Comparison of ENCODE assay signal across 23 cellular contexts in the genomic region with DNA sequence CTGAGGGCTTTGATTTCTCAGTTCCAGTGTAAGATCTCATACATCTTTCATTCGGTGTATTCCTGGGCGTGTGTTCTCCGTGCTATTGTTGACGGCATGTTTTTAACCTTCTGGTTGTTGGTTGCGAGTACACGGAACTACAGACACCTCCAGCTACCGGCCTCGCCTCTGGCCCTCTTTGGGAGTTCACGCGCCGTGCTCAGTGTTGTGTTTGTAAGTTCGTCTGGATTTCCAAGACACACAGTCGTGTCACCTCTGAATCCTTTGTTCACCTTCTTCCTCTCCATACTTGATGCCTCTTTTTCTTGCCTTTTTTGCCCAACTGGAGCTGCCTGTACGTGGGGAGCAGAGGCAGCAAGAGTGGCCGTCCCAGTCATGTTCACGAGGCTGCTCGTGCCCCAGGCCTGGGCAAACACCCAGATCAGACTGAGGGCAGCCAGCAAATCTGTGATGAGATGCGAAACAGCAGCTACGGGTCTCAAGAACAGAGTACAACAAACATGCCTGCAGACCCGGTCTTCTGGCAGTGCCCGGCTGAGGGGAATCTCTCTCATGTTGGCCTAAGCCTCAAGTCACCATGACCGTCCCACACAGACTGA.
"Had no signal": no experiment of that assay in that cellular context is flagged by ENCODE, and none has a peak within 500 bp of the region (broad histone marks: within the 10 kb centered on the region; RNA-seq: fewer than 3 reads in every experiment).

No MANE protein-coding gene starts in this region.

- H3K27me3 ChIP-seq: Peyer's patch had no signal

- H3K27me3 Mint-ChIP-seq: activated CD4-positive, alpha-beta memory T cell treated with anti-CD3 and anti-CD28 coated beads, Interleukin-2, amount 10 ng/mL, durations not matched to agents 7 days and 5 days; activated naive CD4-positive, alpha-beta T cell treated with anti-CD3 and anti-CD28 coated beads, Interleukin-2, amount 50 U/mL, for 24 hours had no signal

- ATAC-seq: activated CD4-positive, alpha-beta T cell treated with anti-CD3 and anti-CD28 coated beads for 36 hours; activated T-cell treated with anti-CD3 and anti-CD28 coated beads, Interleukin-2, amount 50 U/mL, for 72 hours; T-cell had no signal

- H3K9me3 ChIP-seq: Peyer's patch had no signal

- H3K4me1 Mint-ChIP-seq: activated CD4-positive, alpha-beta memory T cell treated with anti-CD3 and anti-CD28 coated beads, Interleukin-2, amount 10 ng/mL, durations not matched to agents 7 days and 5 days; activated CD4-positive, alpha-beta T cell treated with anti-CD3 and anti-CD28 coated beads for 36 hours; activated naive CD4-positive, alpha-beta T cell treated with anti-CD3 and anti-CD28 coated beads, Interleukin-2, amount 50 U/mL, for 24 hours; T-cell had no signal

- DNase-seq: activated CD4-positive, alpha-beta memory T cell treated with anti-CD3 and anti-CD28 coated beads, Interleukin-2, amount 10 ng/mL, durations not matched to agents 7 days and 5 days; activated CD4-positive, alpha-beta T cell treated with anti-CD3 and anti-CD28 coated beads for 36 hours; activated CD4-positive, alpha-beta T cell treated with anti-CD3 and anti-CD28 coated beads, Interleukin-2, amount 50 U/mL, for 1 hour; activated CD4-positive, CD25-positive, alpha-beta regulatory T cell; activated naive CD4-positive, alpha-beta T cell; activated T-cell treated with anti-CD3 and anti-CD28 coated beads for 4 hours; activated T-cell treated with anti-CD3 and anti-CD28 coated beads, Interleukin-2, amount 50 U/mL, for 72 hours; aorta; IMR-90; Kasumi-1; KBM-7; NCI-H1048; NCI-H146; NCI-H187 treated with DMSO at 0.1 percent for 48 hours; NCI-H2081 treated with DMSO at 0.1 percent for 48 hours; NCI-H446; NCI-H524; Peyer's patch; T-cell had no signal

- H3K27ac ChIP-seq: Peyer's patch, SK-N-MC, VCaP had no signal

- H3K4me3 ChIP-seq: Peyer's patch, SK-N-MC had no signal

- H3K27ac Mint-ChIP-seq: activated CD4-positive, alpha-beta memory T cell treated with anti-CD3 and anti-CD28 coated beads, Interleukin-2, amount 10 ng/mL, durations not matched to agents 7 days and 5 days; activated CD4-positive, alpha-beta T cell treated with anti-CD3 and anti-CD28 coated beads for 36 hours; activated naive CD4-positive, alpha-beta T cell treated with anti-CD3 and anti-CD28 coated beads, Interleukin-2, amount 50 U/mL, for 24 hours; activated T-cell treated with anti-CD3 and anti-CD28 coated beads, Interleukin-2, amount 50 U/mL, for 72 hours; activated T-helper 2 cell treated with anti-CD3 and anti-CD28 coated beads, Interferon-gamma antibody, Interleukin-2, Interleukin-4, amounts not matched to agents 10 μg/mL and 5 μg/mL and 100 μg/mL, durations not matched to agents 14 hours and 24 hours and 36 hours; T-cell had no signal

- H3K4me3 Mint-ChIP-seq: activated CD4-positive, alpha-beta memory T cell treated with anti-CD3 and anti-CD28 coated beads, Interleukin-2, amount 10 ng/mL, durations not matched to agents 7 days and 5 days; activated CD4-positive, alpha-beta T cell treated with anti-CD3 and anti-CD28 coated beads for 36 hours; activated naive CD4-positive, alpha-beta T cell treated with anti-CD3 and anti-CD28 coated beads, Interleukin-2, amount 50 U/mL, for 24 hours; activated T-cell treated with anti-CD3 and anti-CD28 coated beads, Interleukin-2, amount 50 U/mL, for 72 hours; T-cell had no signal

- H3K4me1 ChIP-seq: Peyer's patch had no signal

- H3K9me3 Mint-ChIP-seq: activated CD4-positive, alpha-beta memory T cell treated with anti-CD3 and anti-CD28 coated beads, Interleukin-2, amount 10 ng/mL, durations not matched to agents 7 days and 5 days; activated T-cell treated with anti-CD3 and anti-CD28 coated beads, Interleukin-2, amount 50 U/mL, for 72 hours; activated T-helper 2 cell treated with anti-CD3 and anti-CD28 coated beads, Interferon-gamma antibody, Interleukin-2, Interleukin-4, amounts not matched to agents 10 μg/mL and 5 μg/mL and 100 μg/mL, durations not matched to agents 14 hours and 24 hours and 36 hours had no signal
